8 cellular contexts compared by ENCODE assay signal in the genomic region with DNA sequence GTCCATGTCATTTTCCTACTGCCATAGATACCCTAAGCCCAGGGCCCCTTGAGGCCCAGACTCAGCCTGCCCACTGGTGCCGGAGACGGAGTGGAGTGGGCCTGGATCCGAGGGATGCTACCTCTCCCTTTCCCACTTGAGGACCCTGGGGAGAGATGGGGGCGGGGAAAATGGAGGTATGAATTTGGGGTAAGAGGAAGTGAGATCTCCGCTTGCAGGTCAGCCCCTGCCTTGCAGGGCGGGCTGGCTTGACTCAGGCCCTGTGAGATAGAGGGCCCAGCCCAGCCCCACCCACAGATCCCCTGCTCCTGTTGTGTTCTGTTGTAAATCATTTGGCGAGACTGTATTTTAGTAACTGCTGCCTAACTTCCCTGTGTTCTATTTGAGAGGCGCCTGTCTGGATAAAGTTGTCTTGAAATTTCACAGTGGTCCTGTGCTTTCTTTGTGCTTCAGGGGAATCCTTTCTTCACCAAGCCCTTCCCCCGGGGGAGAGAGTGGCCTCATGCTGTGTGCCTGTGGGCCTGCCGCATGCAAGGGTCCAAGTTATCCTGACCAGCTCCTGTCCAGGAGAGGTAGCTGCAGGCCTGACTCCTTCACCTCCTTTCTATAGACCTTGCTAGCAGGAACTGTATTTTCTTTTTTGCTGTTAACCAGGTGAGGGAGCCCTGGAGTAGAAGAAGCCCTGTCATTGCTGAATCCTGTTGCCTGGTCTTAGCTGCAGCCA. TPM values are rescaled to one million over a fixed set of nuclear protein-coding genes. Genes with fewer than 3 reads are reported as not detected.
DNase-seq lines count a peak whose midpoint lies in the region; ATAC-seq and TF ChIP-seq lines count a peak whose summit lies in the region.

No MANE protein-coding gene starts in this region.

- ATAC-seq in memory B cell (ENCODE audit: low read depth) (peak; percentile 44), GM18907 (IDR thresholded peaks at IDR 0.05; ENCODE audit: unreplicated experiment) (no peak)
- no peak for ATAC-seq in activated T-helper 17 cell treated with anti-CD3 and anti-CD28 coated beads, Interleukin-2, amount 50 U/mL, for 72 hours (replicated peaks)

- in situ Hi-C loops in T47D (cut with HindIII; ENCODE audit: low pct_unique_long_range_greater_than_20kb, low sequenced_read_pairs) = no loop called here

- POLR2A ChIA-PET in HEK293T (lab: Yijun Ruan, JAX) = interaction anchor here (1.0 to 1.6 kb wide), 2 partner anchors 10 to 352 kb away, joined by 3 to 4 read pairs; no protein-coding TSS in a partner anchor

- CTCF ChIA-PET in Calu3 (lab: Charles Lee) = interaction anchor here (0.6 to 2.3 kb wide), 6 partner anchors 13 to 321 kb away, joined by 3 to 6 read pairs (median 3); a partner anchor contains a TSS
- CTCF ChIA-PET in HEK293T (lab: Yijun Ruan, JAX) = interaction anchor here (0.9 to 1.2 kb wide), 2 partner anchors 14 to 54 kb away, joined by 3 to 4 read pairs; no protein-coding TSS in a partner anchor

- peak; percentile 29 for TF ChIP-seq CTCF in Calu3 (IDR thresholded peaks at IDR 0.05; ENCODE audit: unreplicated experiment)

- H3K4me1 Mint-ChIP-seq in Calu3 (ENCODE audit: low read depth, unreplicated experiment) = no peaks in the 10 kb centered on the region
- H3K4me1 Mint-ChIP-seq in memory B cell = peaks cover 9% of the 10 kb centered on the region
- no peaks in the 10 kb centered on the region for H3K4me1 Mint-ChIP-seq in activated T-helper 17 cell treated with anti-CD3 and anti-CD28 coated beads, Interleukin-2, amount 50 U/mL, for 72 hours

- H3K4me3 Mint-ChIP-seq in Calu3 (ENCODE audit: low read depth, unreplicated experiment) = no peak overlapping the region
- H3K4me3 Mint-ChIP-seq in memory B cell = no peak overlapping the region
- H3K4me3 Mint-ChIP-seq in activated T-helper 17 cell treated with anti-CD3 and anti-CD28 coated beads, Interleukin-2, amount 50 U/mL, for 72 hours = no peak overlapping the region

- BruUV-seq in Calu3 (replicated peaks; lab: Mats Ljungman, UMichigan) = no TSS peak

- intact Hi-C loops in Calu3 (cut with micrococcal nuclease; ENCODE audit: unreplicated experiment) = no loop called here

- H3K27me3 Mint-ChIP-seq in Calu3 (ENCODE audit: unreplicated experiment) (peaks cover 25% of the 10 kb centered on the region), memory B cell (no peaks in the 10 kb centered on the region)
- no peaks in the 10 kb centered on the region for H3K27me3 Mint-ChIP-seq in activated T-helper 17 cell treated with anti-CD3 and anti-CD28 coated beads, Interleukin-2, amount 50 U/mL, for 72 hours

- peaks cover 21% of the 10 kb centered on the region for H3K36me3 Mint-ChIP-seq in Calu3 (ENCODE audit: insufficient read depth, unreplicated experiment)
- peaks cover 16% of the 10 kb centered on the region for H3K36me3 Mint-ChIP-seq in memory B cell
- H3K36me3 Mint-ChIP-seq in activated T-helper 17 cell treated with anti-CD3 and anti-CD28 coated beads, Interleukin-2, amount 50 U/mL, for 72 hours (ENCODE audit: low read depth) = peaks cover 49% of the 10 kb centered on the region

- peak; percentile 51 for DNase-seq in Calu3
- DNase-seq in HEK293T (ENCODE audit: extremely low spot score) = peak; percentile 65
- peak; percentile 54 for DNase-seq in NCI-H748 (lab: John Stamatoyannopoulos, UW; ENCODE audit: unreplicated experiment)
- DNase-seq in T47D (ENCODE audit: low read depth in 1 of 2, low spot score in 1 of 2) = peak; percentile 77 to 85
- no peak for DNase-seq in memory B cell (ENCODE audit: low spot score in 2 of 2)
- no peak for DNase-seq in stimulated activated CD4-positive, alpha-beta T cell treated with anti-CD3 and anti-CD28 coated beads, Interleukin-4, amount 100 ng/mL, for 24 hours

- H3K27ac Mint-ChIP-seq in Calu3 (ENCODE audit: unreplicated experiment) (no peak overlapping the region), memory B cell (peak overlapping the region; percentile 74)
- H3K27ac Mint-ChIP-seq in activated T-helper 17 cell treated with anti-CD3 and anti-CD28 coated beads, Interleukin-2, amount 50 U/mL, for 72 hours = no peak overlapping the region

- H3K9me3 Mint-ChIP-seq in Calu3 (ENCODE audit: low read depth, unreplicated experiment) (no peaks in the 10 kb centered on the region), memory B cell (no peaks in the 10 kb centered on the region)
- no peaks in the 10 kb centered on the region for H3K9me3 Mint-ChIP-seq in activated T-helper 17 cell treated with anti-CD3 and anti-CD28 coated beads, Interleukin-2, amount 50 U/mL, for 72 hours

TF ChIP-seq in HEK293T, 16 proteins besides CTCF, POLR2A, EP300 and RAD21:
- TF ChIP-seq FOXA1 (IDR thresholded peaks at IDR 0.05) (no peak), LEF1 (IDR thresholded peaks at IDR 0.05; ENCODE audit: borderline replicate concordance) (no peak)

RNA-seq across cellular contexts. Expression of a gene that starts 13.3 kb away (rescaled TPM):
- total RNA-seq in Calu3 (2022) = 139 and 146 TPM in 2 replicates
- 10 to 100 TPM; 34.4 to 66.8 TPM for total RNA-seq in activated T-helper 17 cell treated with anti-CD3 and anti-CD28 coated beads, Interleukin-2, amount 50 U/mL, for 72 hours

RNA-seq across cellular contexts. Expression of a gene that starts 24.8 kb away (rescaled TPM):
- total RNA-seq in Calu3 (2022) = not detected in 2 replicates
- 1 to 10 TPM in 1 of 2 donors, under 1 TPM in 1; 0.58 to 1.2 TPM for total RNA-seq in activated T-helper 17 cell treated with anti-CD3 and anti-CD28 coated beads, Interleukin-2, amount 50 U/mL, for 72 hours

Comparison
In these comparisons a context has a peak if more than half of its experiments do, and no peak if none do; other contexts are left out.
1. DNase-seq: peak in Calu3 (single experiment), HEK293T (single experiment), NCI-H748 (single experiment) and T47D (2 of 2); none in memory B cell (0 of 2) and stimulated activated CD4-positive, alpha-beta T cell treated with anti-CD3 and anti-CD28 coated beads, Interleukin-4, amount 100 ng/mL, for 24 hours (single experiment).